ENCODE assay signal across 21 cellular contexts in genomic region chr10:117993166-117993565, GRCh38.
"Had no signal": no experiment of that assay in that cellular context is flagged by ENCODE, and none has a peak within 500 bp of the region (broad histone marks: within the 10 kb centered on the region; RNA-seq: fewer than 3 reads in every experiment).

No MANE protein-coding gene starts in this region.

- DNase-seq: activated CD4-positive, alpha-beta T cell treated with anti-CD3 and anti-CD28 coated beads for 4 hours; activated CD4-positive, alpha-beta T cell treated with anti-CD3 and anti-CD28 coated beads, Interleukin-2, amount 50 U/mL, for 4 hours; activated naive CD4-positive, alpha-beta T cell; activated T-cell treated with anti-CD3 and anti-CD28 coated beads for 4 hours; activated T-cell treated with anti-CD3 and anti-CD28 coated beads, Interleukin-2, amount 50 U/mL, for 72 hours; anterior cingulate cortex; body of pancreas; dorsolateral prefrontal cortex; effector memory CD4-positive, alpha-beta T cell; left ventricle myocardium inferior; mesendoderm; ovary; right lobe of liver; stimulated activated CD4-positive, alpha-beta T cell treated with anti-CD3 and anti-CD28 coated beads, Interleukin-2, amount 100 ng/mL, for 48 hours; stimulated activated naive CD4-positive, alpha-beta T cell treated with Interleukin-2 at 50 U/mL for 16 hours; uterus had no signal

- H3K4me1 ChIP-seq: body of pancreas, left ventricle myocardium inferior, right lobe of liver, uterus had no signal

- H3K9me3 ChIP-seq: body of pancreas, left ventricle myocardium inferior, neutrophil, ovary, right lobe of liver, thoracic aorta, uterus had no signal

- H3K4me3 ChIP-seq: body of pancreas, cardiac muscle cell, coronary artery, dorsolateral prefrontal cortex, left ventricle myocardium inferior, lung, ovary, right lobe of liver, thoracic aorta, uterus had no signal

- H3K27ac ChIP-seq: body of pancreas, cardiac muscle cell, coronary artery, left ventricle myocardium inferior, neutrophil, ovary, right lobe of liver, thoracic aorta, uterus had no signal

- H3K27me3 ChIP-seq: body of pancreas, cardiac muscle cell, dorsolateral prefrontal cortex, neutrophil, ovary, right lobe of liver, uterus had no signal

- H3K36me3 ChIP-seq: cardiac muscle cell, ovary, right lobe of liver, thoracic aorta, uterus had no signal
